1 cellular context compared by ENCODE assay signal in the genomic region with DNA sequence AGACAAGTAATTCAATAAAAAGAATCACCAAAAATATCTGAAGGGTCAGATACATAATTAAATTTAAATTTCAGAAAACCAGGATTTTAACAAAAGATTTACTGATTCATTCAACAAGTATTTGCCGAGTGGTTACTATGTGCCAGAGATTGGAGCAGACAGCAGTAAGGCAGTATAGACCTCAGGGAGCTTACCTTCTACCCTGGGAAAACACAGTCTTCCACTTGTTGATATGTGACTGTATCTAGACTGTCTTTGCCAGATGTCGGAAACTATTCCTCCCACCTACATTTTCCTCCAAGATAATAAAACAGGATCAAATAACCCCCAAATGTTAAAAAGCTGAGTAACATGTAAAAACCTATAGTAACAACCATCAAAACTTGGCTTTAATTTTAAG.
TF ChIP-seq lines count a peak whose summit lies in the region.

No MANE protein-coding gene starts in this region.

TF ChIP-seq in HepG2, 621 proteins besides CTCF, POLR2A, EP300 and RAD21:
- TF ChIP-seq MIER3 (CRISPR knock-in tag; IDR thresholded peaks at IDR 0.05; ENCODE audit: borderline replicate concordance) (no peak), RBM22 (optimal IDR thresholded peaks at IDR 0.05; ENCODE audit: low read length) (peak; percentile 33)
